In the genomic region with DNA sequence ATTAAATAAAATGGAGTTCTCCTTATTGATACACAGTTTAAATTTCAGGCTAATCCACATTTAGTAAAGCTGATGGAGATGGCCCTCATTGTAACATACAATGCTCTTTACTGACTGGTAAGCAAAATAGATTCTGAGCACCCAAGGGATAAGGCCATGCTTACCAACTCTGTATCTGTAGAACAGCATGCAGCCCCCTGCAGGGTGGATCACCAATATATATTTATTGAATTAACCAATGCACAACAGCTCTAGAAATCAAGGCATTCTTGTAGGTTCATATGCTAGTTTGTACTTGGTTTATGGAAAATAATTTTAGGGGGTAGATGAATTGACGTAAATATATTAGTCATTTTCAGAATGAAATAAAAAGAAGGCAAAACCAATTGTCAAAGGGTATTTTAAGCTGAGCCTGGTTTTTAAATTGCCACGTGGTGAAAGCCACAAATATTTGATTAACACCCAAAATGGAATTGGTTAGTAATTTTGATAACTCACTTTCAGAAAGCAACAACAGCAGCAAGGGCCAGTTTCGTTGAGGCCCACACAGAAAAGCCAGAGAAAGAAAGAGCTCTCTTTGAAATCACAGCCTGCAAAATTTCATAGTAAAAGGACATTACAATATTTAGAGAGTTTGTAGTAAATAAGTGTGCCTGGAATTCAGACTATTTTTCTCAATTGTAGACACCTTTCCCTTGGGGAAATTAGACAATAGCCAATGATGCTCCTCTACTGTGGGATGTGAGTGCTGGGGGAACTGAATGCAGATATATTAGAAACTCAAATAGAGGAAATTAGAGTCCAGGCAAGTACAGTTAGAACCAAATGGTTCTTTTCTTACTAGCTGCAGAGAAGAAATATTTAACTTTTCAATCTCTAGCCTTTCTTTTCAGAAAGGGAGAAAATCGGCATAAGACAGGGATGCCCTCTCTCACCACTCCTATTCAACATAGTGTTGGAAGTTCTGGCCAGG, we compare ENCODE assay signal across 17 cellular contexts.
A peak's percentile ranks its signal among the peaks of the same experiment; 100 is the strongest.
DNase-seq lines count a peak whose midpoint lies in the region; ATAC-seq and TF ChIP-seq lines count a peak whose summit lies in the region.
"Had no signal": no experiment of that assay in that cellular context is flagged by ENCODE, and none has a peak within 500 bp of the region (broad histone marks: within the 10 kb centered on the region; RNA-seq: fewer than 3 reads in every experiment).

No MANE protein-coding gene starts in this region.

- H3K4me3 Mint-ChIP-seq in CD8-positive, alpha-beta T cell = no peak overlapping the region
- H3K4me3 Mint-ChIP-seq: activated naive CD8-positive, alpha-beta T cell treated with anti-CD3 and anti-CD28 coated beads for 36 hours had no signal

- H3K27me3 ChIP-seq in CD8-positive, alpha-beta T cell (ENCODE audit: insufficient read depth, low read length) = no peaks in the 10 kb centered on the region
- H3K27me3 ChIP-seq: upper lobe of left lung had no signal

- H3K4me3 ChIP-seq in CD8-positive, alpha-beta T cell (ENCODE audit: low read depth, low read length) = no peak overlapping the region
- H3K4me3 ChIP-seq: mucosa of descending colon, upper lobe of left lung had no signal

- no peak for DNase-seq in iPS-NIHi11 (ENCODE audit: low spot score)
- no peak for DNase-seq in dermis blood vessel endothelial cell
- no peak for DNase-seq in CD8-positive, alpha-beta T cell
- DNase-seq in NCI-H146 treated with DMSO at 0.1 percent for 48 hours (lab: John Stamatoyannopoulos, UW; ENCODE audit: unreplicated experiment) = no peak
- DNase-seq: activated naive CD8-positive, alpha-beta T cell treated with anti-CD3 and anti-CD28 coated beads for 36 hours; glutamatergic neuron; mucosa of descending colon; NCI-H1436; NCI-H774; posterior cingulate gyrus; SHP77; upper lobe of left lung had no signal

- H3K27me3 Mint-ChIP-seq in CD8-positive, alpha-beta T cell (ENCODE audit: low read depth) = no peaks in the 10 kb centered on the region
- H3K27me3 Mint-ChIP-seq: activated naive CD8-positive, alpha-beta T cell treated with anti-CD3 and anti-CD28 coated beads for 36 hours had no signal

- H3K27ac ChIP-seq in CD8-positive, alpha-beta T cell (ENCODE audit: low read depth, low read length) = no peak overlapping the region
- H3K27ac ChIP-seq: upper lobe of left lung had no signal

- H3K4me1 Mint-ChIP-seq in CD8-positive, alpha-beta T cell (ENCODE audit: low read depth) = no peaks in the 10 kb centered on the region
- H3K4me1 Mint-ChIP-seq: activated naive CD8-positive, alpha-beta T cell treated with anti-CD3 and anti-CD28 coated beads for 36 hours had no signal

- POLR2A ChIA-PET in CD8-positive, alpha-beta T cell (lab: Charles Lee) = no interaction called here

- peak; percentile 72 for ATAC-seq in GM18502 (IDR thresholded peaks at IDR 0.05; ENCODE audit: poor library complexity, unreplicated experiment)
- ATAC-seq in GM19438 (IDR thresholded peaks at IDR 0.05; ENCODE audit: low read depth, unreplicated experiment) = peak; percentile 77
- peak; percentile 83 for ATAC-seq in HG02798 (IDR thresholded peaks at IDR 0.05; ENCODE audit: poor library complexity, unreplicated experiment)
- peak; percentile 80 for ATAC-seq in HG03354 (IDR thresholded peaks at IDR 0.05; ENCODE audit: poor library complexity, severe bottlenecking, unreplicated experiment)
- ATAC-seq in CD8-positive, alpha-beta T cell = no peak
- ATAC-seq: HCT116, mucosa of descending colon had no signal

- no peaks in the 10 kb centered on the region for H3K4me1 ChIP-seq in CD8-positive, alpha-beta T cell (ENCODE audit: insufficient read depth, low read length)

- no peak for TF ChIP-seq CTCF in CD8-positive, alpha-beta T cell (IDR thresholded peaks at IDR 0.05)

- H3K9me3 ChIP-seq in CD8-positive, alpha-beta T cell (ENCODE audit: low read length) = no peaks in the 10 kb centered on the region
- H3K9me3 ChIP-seq: mucosa of descending colon, upper lobe of left lung had no signal

- no peak overlapping the region for H3K27ac Mint-ChIP-seq in CD8-positive, alpha-beta T cell
- H3K27ac Mint-ChIP-seq: activated naive CD8-positive, alpha-beta T cell treated with anti-CD3 and anti-CD28 coated beads for 36 hours had no signal

- intact Hi-C loops in CD8-positive, alpha-beta T cell (cut with DNase I, micrococcal nuclease) = no loop called here

- H3K9me3 Mint-ChIP-seq in CD8-positive, alpha-beta T cell = no peaks in the 10 kb centered on the region
- H3K9me3 Mint-ChIP-seq: activated naive CD8-positive, alpha-beta T cell treated with anti-CD3 and anti-CD28 coated beads for 36 hours had no signal

- CTCF ChIA-PET in CD8-positive, alpha-beta T cell (lab: Charles Lee) = no interaction called here

- H3K36me3 ChIP-seq in CD8-positive, alpha-beta T cell (ENCODE audit: insufficient read depth, low read length) = no peaks in the 10 kb centered on the region
- H3K36me3 ChIP-seq: upper lobe of left lung had no signal

- H3K36me3 Mint-ChIP-seq in CD8-positive, alpha-beta T cell = no peaks in the 10 kb centered on the region
